Comparison of ENCODE assay signal across 8 cellular contexts in the genomic region with DNA sequence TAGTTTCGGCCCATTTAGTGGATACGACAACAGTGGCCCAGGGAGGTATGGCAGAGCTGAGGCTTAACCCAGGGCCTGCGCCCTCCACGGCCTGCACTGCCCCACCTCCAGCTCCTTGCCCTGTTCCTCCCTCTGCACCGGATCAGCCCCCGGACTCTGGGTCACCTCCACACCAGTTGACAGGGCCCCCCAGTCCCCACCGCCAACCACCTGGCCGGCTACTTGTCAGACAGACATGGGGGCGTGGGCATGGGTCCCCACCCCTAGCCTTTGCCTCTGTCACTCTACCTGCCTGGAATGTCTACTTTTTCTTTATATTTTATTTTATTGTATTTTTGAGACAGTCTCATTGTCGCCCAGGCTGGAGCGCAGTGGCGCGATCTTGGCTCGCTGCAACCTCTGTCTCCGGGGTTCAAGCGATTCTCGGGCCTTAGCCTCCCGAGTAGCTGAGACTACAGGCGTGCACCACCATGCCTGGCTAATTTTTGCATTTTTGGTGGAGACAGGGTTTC. TPM values are rescaled to one million over a fixed set of nuclear protein-coding genes. Genes with fewer than 3 reads are reported as not detected.
A peak's percentile ranks its signal among the peaks of the same experiment; 100 is the strongest.
DNase-seq lines count a peak whose midpoint lies in the region; ATAC-seq, FAIRE-seq and TF ChIP-seq lines count a peak whose summit lies in the region.

No MANE protein-coding gene starts in this region.

- TF ChIP-seq POLR2A in K562 (conservative IDR thresholded peaks at IDR 0.05) (no peak), suprapubic skin (IDR thresholded peaks at IDR 0.05) (no peak)

- H3K79me2 ChIP-seq in Loucy (ENCODE audit: insufficient read depth, low read length) (peaks cover 70% of the 10 kb centered on the region), K562 (ENCODE audit: control insufficient read depth, insufficient read depth, low read length) (peaks cover 21% of the 10 kb centered on the region)

- TF ChIP-seq CTCF in Loucy (conservative IDR thresholded peaks at IDR 0.05; ENCODE audit: low read length) (no peak), K562 (IDR thresholded peaks at IDR 0.05 in 2 of 3, conservative IDR thresholded peaks at IDR 0.05 in 1 of 3; ENCODE audit: insufficient read depth in 2 of 3, low read depth in 1 of 3, low read length in 3 of 3) (no peak), suprapubic skin (IDR thresholded peaks at IDR 0.05) (no peak)

- DNase-seq in K562 (ENCODE audit: extremely low read depth in 1 of 4, low spot score in 3 of 4): no peak
- peak; percentile 50 for DNase-seq in left lobe of liver (ENCODE audit: low spot score)
- DNase-seq in suprapubic skin (ENCODE audit: low spot score in 2 of 2): peak in 1 of 2 donors; percentile 76
- no peak for DNase-seq in NCI-H774 (lab: John Stamatoyannopoulos, UW)
- DNase-seq in NCI-H2107 treated with DMSO at 0.1 percent for 48 hours (lab: John Stamatoyannopoulos, UW; ENCODE audit: unreplicated experiment): no peak
- no peak for DNase-seq in NCI-H345 (lab: John Stamatoyannopoulos, UW)
- DNase-seq in NCI-H524 treated with DMSO at 0.1 percent for 48 hours (lab: John Stamatoyannopoulos, UW): no peak

- peaks cover 41% of the 10 kb centered on the region for H3K4me1 ChIP-seq in Loucy (ENCODE audit: insufficient read depth, low read length, poor library complexity, severe bottlenecking)
- peaks cover 24 to 85% of the 10 kb centered on the region in 2 experiments for H3K4me1 ChIP-seq in K562 (replicated peaks in 1 of 2; ENCODE audit: control insufficient read depth in 2 of 2, insufficient read depth in 2 of 2, low read length in 2 of 2)
- peaks cover 75% of the 10 kb centered on the region for H3K4me1 ChIP-seq in suprapubic skin

- ATAC-seq in K562 (no peak), left lobe of liver (no peak)

- H3K9me3 ChIP-seq in Loucy (ENCODE audit: insufficient read depth, low read depth, low read length) (no peaks in the 10 kb centered on the region), K562 (replicated peaks; ENCODE audit: control insufficient read depth, insufficient read depth, low read depth, low read length) (no peaks in the 10 kb centered on the region), suprapubic skin (no peaks in the 10 kb centered on the region)

- TF ChIP-seq EP300 in K562 (IDR thresholded peaks at IDR 0.05; ENCODE audit: low read length) (no peak), suprapubic skin (IDR thresholded peaks at IDR 0.05) (no peak)

- H3K9ac ChIP-seq in Loucy (ENCODE audit: low read depth, low read length, poor library complexity, severe bottlenecking): peak overlapping the region; percentile 95
- H3K9ac ChIP-seq in K562 (ENCODE audit: insufficient read depth in 1 of 2, low read depth in 2 of 2, low read length in 2 of 2): peak overlapping the region in 1 of 2 experiments; percentile 78; a peak in 3 of 4 replicates

- H4K20me1 ChIP-seq in Loucy (ENCODE audit: insufficient read depth, low read length, poor library complexity, severe bottlenecking) (peaks cover 47% of the 10 kb centered on the region), K562 (replicated peaks; ENCODE audit: control insufficient read depth, insufficient read depth, low read length) (peaks cover 17% of the 10 kb centered on the region)

- no peak for TF ChIP-seq RAD21 in K562 (CRISPR knock-in tag; conservative IDR thresholded peaks at IDR 0.05 in 1 of 2, IDR thresholded peaks at IDR 0.05 in 1 of 2)

- in situ Hi-C loops in K562 (cut with MboI): no loop called here

- H3K4me2 ChIP-seq in Loucy (ENCODE audit: low read depth, low read length, poor library complexity, severe bottlenecking) (peak overlapping the region; percentile 94), K562 (ENCODE audit: insufficient read depth, low read length) (peak overlapping the region; percentile 28; the same call in 1 of the 2 replicates)

- CTCF ChIA-PET in K562 (lab: Yijun Ruan, JAX; ENCODE audit: low intra/inter-chr PET ratio): no interaction called here

- H3K27me3 ChIP-seq in Loucy (ENCODE audit: insufficient read depth, low read length, poor library complexity, severe bottlenecking) (peaks cover 20% of the 10 kb centered on the region), K562 (ENCODE audit: control insufficient read depth in 2 of 2, insufficient read depth in 2 of 2, low read length in 2 of 2) (no peaks in the 10 kb centered on the region), suprapubic skin (no peaks in the 10 kb centered on the region)

- intact Hi-C loops in K562 (cut with micrococcal nuclease): no loop called here

- POLR2A ChIA-PET in K562 (lab: Yijun Ruan, JAX): interaction anchor here (0.6 kb wide), 3 partner anchors 22 to 365 kb away, joined by 3 read pairs; no protein-coding TSS in a partner anchor

- H3K27ac ChIP-seq in K562 (ENCODE audit: extremely low read depth, low read depth, low read length) (peak overlapping the region; percentile 96; the same call in 1 of the 3 replicates), suprapubic skin (peak overlapping the region; percentile 95)

- H2AFZ ChIP-seq in Loucy (ENCODE audit: low read length) (no peak overlapping the region), K562 (ENCODE audit: low read depth, low read length) (no peak overlapping the region)

- no peak for FAIRE-seq in K562 (lab: Jason Lieb, UNC)

- H3K36me3 ChIP-seq in Loucy (ENCODE audit: insufficient read depth, low read length): peaks cover 18% of the 10 kb centered on the region
- peaks cover 18% of the 10 kb centered on the region for H3K36me3 ChIP-seq in K562 (ENCODE audit: control insufficient read depth, insufficient read depth, low read length)
- peaks cover 14% of the 10 kb centered on the region for H3K36me3 ChIP-seq in suprapubic skin

- H3K9me1 ChIP-seq in K562 (ENCODE audit: control insufficient read depth, insufficient read depth, low read length): peaks cover 6% of the 10 kb centered on the region

- H3K4me3 ChIP-seq in Loucy (ENCODE audit: low read length, poor library complexity, severe bottlenecking) (peak overlapping the region; percentile 76), K562 (peak overlapping the region; percentile 36; the same call in 1 of the 2 replicates), suprapubic skin (peak overlapping the region; percentile 96)

- TSS peak; percentile 32 for BruUV-seq in K562 (replicated peaks; lab: Mats Ljungman, UMichigan)

- no peaks in the 10 kb centered on the region for H3K9me2 ChIP-seq in Loucy (replicated peaks; ENCODE audit: low read depth, low read length)

- peaks cover 8% of the 10 kb centered on the region for H3F3A ChIP-seq in Loucy (ENCODE audit: low read depth)

- 77% methylated on average over 19 of the region's 19 CpGs for WGBS in K562 (ENCODE audit: insufficient coverage, low coverage, missing lambda C conversion rate)
- WGBS in suprapubic skin: 65% methylated on average over 15 of the region's 19 CpGs

RNA-seq across cellular contexts. Expression of gene ACTG1, which starts 3.0 kb away (rescaled TPM):
- 264 and 482 TPM in 2 replicates for total RNA-seq in K562 (2011; cell fraction: chromatin; rRNA removed; ENCODE audit: low replicate concordance)
- 393 and 500 TPM in 2 replicates for total RNA-seq in K562 (2011; cell fraction: nucleolus; rRNA removed)
- total RNA-seq in K562 (2011; cell fraction: nucleoplasm; rRNA removed): 388 and 427 TPM in 2 replicates
- total RNA-seq in K562 (2014; rRNA removed) (1,572 and 2,328 TPM in 2 replicates), K562 (2014; rRNA removed; fragmentation: Illumina TruSeq; extraction: Trizol) (512 and 566 TPM in 2 replicates), K562 (2015; rRNA removed; fragmentation: Illumina TruSeq; extraction: Trizol) (568 and 574 TPM in 2 replicates), K562 (2021) (1,775 and 1,801 TPM in 2 replicates), left lobe of liver (264 TPM), suprapubic skin (1,000 to 10,000 TPM; 2,659 to 6,485 (median 4,163) TPM)
- polyA plus RNA-seq in K562 (2011; rRNA removed) (224 and 602 TPM in 2 replicates), K562 (2014; fragmentation: Illumina TruSeq; extraction: Trizol) (990 and 2,987 TPM in 2 replicates), K562 (2014; fragmentation: Nextera tagmentation; extraction: Ambion mirVana) (100 to 1,000 TPM; 259 to 386 TPM), K562 (2014; rRNA removed) (831 and 1,109 TPM in 2 replicates)
- polyA plus RNA-seq in K562 (2011; cell fraction: cytosol; rRNA removed): 901 and 1,415 TPM in 2 replicates
- 1,206 and 1,333 TPM in 2 replicates for polyA plus RNA-seq in K562 (2011; cell fraction: nucleus; rRNA removed)
- 1,311 and 3,206 TPM in 2 replicates for polyA plus RNA-seq in K562 (2012)
- 205 and 410 TPM in 2 replicates for polyA minus RNA-seq in K562 (2011; rRNA and poly(A)+ RNA removed)
- polyA minus RNA-seq in K562 (2011; cell fraction: cytosol; rRNA and poly(A)+ RNA removed): 580 and 1,178 TPM in 2 replicates
- polyA minus RNA-seq in K562 (2011; cell fraction: nucleus; rRNA and poly(A)+ RNA removed): 230 and 388 TPM in 2 replicates

RNA-seq across cellular contexts. Expression of gene FSCN2, which starts 12.6 kb away (rescaled TPM):
- total RNA-seq in K562 (2011; cell fraction: chromatin; rRNA removed; ENCODE audit: low replicate concordance): 0.23 TPM in 1 of 2 replicates, not detected in the other
- 0.26 and 0.33 TPM in 2 replicates for total RNA-seq in K562 (2011; cell fraction: nucleolus; rRNA removed)
- 0.37 TPM in 1 of 2 replicates, not detected in the other for total RNA-seq in K562 (2011; cell fraction: nucleoplasm; rRNA removed)
- not detected in 2 replicates for total RNA-seq in K562 (2014; rRNA removed)
- not detected in 2 replicates for total RNA-seq in K562 (2014; rRNA removed; fragmentation: Illumina TruSeq; extraction: Trizol)
- total RNA-seq in K562 (2015; rRNA removed; fragmentation: Illumina TruSeq; extraction: Trizol): not detected in 2 replicates
- total RNA-seq in K562 (2021): not detected in 2 replicates
- polyA plus RNA-seq in K562 (2011; rRNA removed): not detected in 2 replicates
- not detected in 2 replicates for polyA plus RNA-seq in K562 (2011; cell fraction: cytosol; rRNA removed)
- polyA plus RNA-seq in K562 (2011; cell fraction: nucleus; rRNA removed): 0.14 TPM in 1 of 2 replicates, not detected in the other
- polyA plus RNA-seq in K562 (2012): 0.25 and 0.30 TPM in 2 replicates
- not detected in 2 replicates for polyA plus RNA-seq in K562 (2014; fragmentation: Illumina TruSeq; extraction: Trizol)
- polyA plus RNA-seq in K562 (2014; fragmentation: Nextera tagmentation; extraction: Ambion mirVana): not detected
- 0.08 TPM in 1 of 2 replicates, not detected in the other for polyA plus RNA-seq in K562 (2014; rRNA removed)
- not detected in 2 replicates for polyA minus RNA-seq in K562 (2011; rRNA and poly(A)+ RNA removed)
- polyA minus RNA-seq in K562 (2011; cell fraction: cytosol; rRNA and poly(A)+ RNA removed): not detected in 2 replicates
- 0.13 TPM in 1 of 2 replicates, not detected in the other for polyA minus RNA-seq in K562 (2011; cell fraction: nucleus; rRNA and poly(A)+ RNA removed)
- total RNA-seq in left lobe of liver: 0.18 TPM
- total RNA-seq in suprapubic skin: 1 to 10 TPM in 3 of 4 donors, under 1 TPM in 1; 0.52 to 4.7 (median 3.3) TPM

RNA-seq across cellular contexts. Expression of gene FAAP100, which starts 36.6 kb away (rescaled TPM):
- 44.9 and 197 TPM in 2 replicates for total RNA-seq in K562 (2011; cell fraction: chromatin; rRNA removed; ENCODE audit: low replicate concordance)
- 108 and 129 TPM in 2 replicates for total RNA-seq in K562 (2011; cell fraction: nucleolus; rRNA removed)
- total RNA-seq in K562 (2011; cell fraction: nucleoplasm; rRNA removed): 63.6 and 65.2 TPM in 2 replicates
- 33.2 and 39.0 TPM in 2 replicates for total RNA-seq in K562 (2014; rRNA removed)
- total RNA-seq in K562 (2014; rRNA removed; fragmentation: Illumina TruSeq; extraction: Trizol): 3.9 and 8.6 TPM in 2 replicates
- total RNA-seq in K562 (2015; rRNA removed; fragmentation: Illumina TruSeq; extraction: Trizol): 18.9 and 20.9 TPM in 2 replicates
- 51.2 and 52.5 TPM in 2 replicates for total RNA-seq in K562 (2021)
- polyA plus RNA-seq in K562 (2011; rRNA removed): 12.6 and 15.2 TPM in 2 replicates
- 18.3 and 47.5 TPM in 2 replicates for polyA plus RNA-seq in K562 (2011; cell fraction: cytosol; rRNA removed)
- polyA plus RNA-seq in K562 (2011; cell fraction: nucleus; rRNA removed): 42.7 and 112 TPM in 2 replicates
- 22.5 and 27.7 TPM in 2 replicates for polyA plus RNA-seq in K562 (2012)
- polyA plus RNA-seq in K562 (2014; fragmentation: Illumina TruSeq; extraction: Trizol): 7.6 and 25.3 TPM in 2 replicates
- polyA plus RNA-seq in K562 (2014; fragmentation: Nextera tagmentation; extraction: Ambion mirVana): under 1 TPM; 0.31 to 0.69 TPM
- 38.6 and 42.4 TPM in 2 replicates for polyA plus RNA-seq in K562 (2014; rRNA removed)
- polyA minus RNA-seq in K562 (2011; rRNA and poly(A)+ RNA removed): 4.7 and 7.0 TPM in 2 replicates
- polyA minus RNA-seq in K562 (2011; cell fraction: cytosol; rRNA and poly(A)+ RNA removed): 19.5 and 23.0 TPM in 2 replicates
- 58.6 and 62.1 TPM in 2 replicates for polyA minus RNA-seq in K562 (2011; cell fraction: nucleus; rRNA and poly(A)+ RNA removed)
- 18.9 TPM for total RNA-seq in left lobe of liver
- 10 to 100 TPM; 33.0 to 44.2 (median 37.7) TPM for total RNA-seq in suprapubic skin

Comparison
In these comparisons a context has a peak if more than half of its experiments do, and no peak if none do; other contexts are left out.
1. H3K4me3 ChIP-seq: peak in every context shown above with its lines; median percentile 96 in suprapubic skin; 76 in Loucy; 36 in K562.